ENCODE assay signal across 3 cellular contexts in the genomic region with DNA sequence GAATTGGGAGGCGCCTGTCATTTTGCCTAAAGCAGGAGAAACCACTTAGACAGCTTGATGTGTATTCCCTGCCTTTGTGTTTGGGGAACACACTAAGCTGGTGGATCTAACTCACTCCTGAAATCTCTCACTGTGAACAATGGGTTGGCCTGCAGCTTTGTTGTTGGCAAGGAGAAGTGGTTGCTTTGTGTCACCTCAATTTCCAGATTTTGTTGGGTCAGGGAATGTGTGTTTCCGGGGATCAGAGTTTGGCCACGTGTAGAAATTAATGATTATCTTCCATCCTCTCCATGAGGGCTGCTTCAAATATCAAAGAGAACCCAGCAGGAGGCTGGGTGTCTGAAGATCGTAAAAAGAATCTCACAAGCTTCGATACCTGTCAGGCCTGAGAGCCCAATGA.
TF ChIP-seq lines count a peak whose summit lies in the region.

No MANE protein-coding gene starts in this region.

TF ChIP-seq in SK-N-SH, 30 proteins besides CTCF, POLR2A, EP300 and RAD21 (continued from another document):
- TF ChIP-seq, protein P1, sequence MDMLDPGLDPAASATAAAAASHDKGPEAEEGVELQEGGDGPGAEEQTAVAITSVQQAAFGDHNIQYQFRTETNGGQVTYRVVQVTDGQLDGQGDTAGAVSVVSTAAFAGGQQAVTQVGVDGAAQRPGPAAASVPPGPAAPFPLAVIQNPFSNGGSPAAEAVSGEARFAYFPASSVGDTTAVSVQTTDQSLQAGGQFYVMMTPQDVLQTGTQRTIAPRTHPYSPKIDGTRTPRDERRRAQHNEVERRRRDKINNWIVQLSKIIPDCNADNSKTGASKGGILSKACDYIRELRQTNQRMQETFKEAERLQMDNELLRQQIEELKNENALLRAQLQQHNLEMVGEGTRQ (IDR thresholded peaks at IDR 0.05; ENCODE audit: borderline replicate concordance, low read depth, low read length) = no peak
- TF ChIP-seq GABPA (IDR thresholded peaks at IDR 0.05; ENCODE audit: low read depth) (no peak), SIN3A (IDR thresholded peaks at IDR 0.05; ENCODE audit: borderline replicate concordance, low read depth, low read length) (no peak), SMC3 (IDR thresholded peaks at IDR 0.05; ENCODE audit: low read depth, low read length) (no peak)

TF ChIP-seq in SK-N-SH treated with all-trans-retinoic acid at 6 μM for 48 hours, 23 proteins besides CTCF, POLR2A, EP300 and RAD21:
- TF ChIP-seq, protein P2, sequence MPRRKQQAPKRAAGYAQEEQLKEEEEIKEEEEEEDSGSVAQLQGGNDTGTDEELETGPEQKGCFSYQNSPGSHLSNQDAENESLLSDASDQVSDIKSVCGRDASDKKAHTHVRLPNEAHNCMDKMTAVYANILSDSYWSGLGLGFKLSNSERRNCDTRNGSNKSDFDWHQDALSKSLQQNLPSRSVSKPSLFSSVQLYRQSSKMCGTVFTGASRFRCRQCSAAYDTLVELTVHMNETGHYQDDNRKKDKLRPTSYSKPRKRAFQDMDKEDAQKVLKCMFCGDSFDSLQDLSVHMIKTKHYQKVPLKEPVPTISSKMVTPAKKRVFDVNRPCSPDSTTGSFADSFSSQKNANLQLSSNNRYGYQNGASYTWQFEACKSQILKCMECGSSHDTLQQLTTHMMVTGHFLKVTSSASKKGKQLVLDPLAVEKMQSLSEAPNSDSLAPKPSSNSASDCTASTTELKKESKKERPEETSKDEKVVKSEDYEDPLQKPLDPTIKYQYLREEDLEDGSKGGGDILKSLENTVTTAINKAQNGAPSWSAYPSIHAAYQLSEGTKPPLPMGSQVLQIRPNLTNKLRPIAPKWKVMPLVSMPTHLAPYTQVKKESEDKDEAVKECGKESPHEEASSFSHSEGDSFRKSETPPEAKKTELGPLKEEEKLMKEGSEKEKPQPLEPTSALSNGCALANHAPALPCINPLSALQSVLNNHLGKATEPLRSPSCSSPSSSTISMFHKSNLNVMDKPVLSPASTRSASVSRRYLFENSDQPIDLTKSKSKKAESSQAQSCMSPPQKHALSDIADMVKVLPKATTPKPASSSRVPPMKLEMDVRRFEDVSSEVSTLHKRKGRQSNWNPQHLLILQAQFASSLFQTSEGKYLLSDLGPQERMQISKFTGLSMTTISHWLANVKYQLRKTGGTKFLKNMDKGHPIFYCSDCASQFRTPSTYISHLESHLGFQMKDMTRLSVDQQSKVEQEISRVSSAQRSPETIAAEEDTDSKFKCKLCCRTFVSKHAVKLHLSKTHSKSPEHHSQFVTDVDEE (CRISPR knock-in tag; IDR thresholded peaks at IDR 0.05) = no peak
- TF ChIP-seq SNAI2 (CRISPR knock-in tag; IDR thresholded peaks at IDR 0.05) = no peak

TF ChIP-seq in WTC11, 78 proteins besides CTCF, POLR2A, EP300 and RAD21 (continues in another document):
- TF ChIP-seq, protein P3, sequence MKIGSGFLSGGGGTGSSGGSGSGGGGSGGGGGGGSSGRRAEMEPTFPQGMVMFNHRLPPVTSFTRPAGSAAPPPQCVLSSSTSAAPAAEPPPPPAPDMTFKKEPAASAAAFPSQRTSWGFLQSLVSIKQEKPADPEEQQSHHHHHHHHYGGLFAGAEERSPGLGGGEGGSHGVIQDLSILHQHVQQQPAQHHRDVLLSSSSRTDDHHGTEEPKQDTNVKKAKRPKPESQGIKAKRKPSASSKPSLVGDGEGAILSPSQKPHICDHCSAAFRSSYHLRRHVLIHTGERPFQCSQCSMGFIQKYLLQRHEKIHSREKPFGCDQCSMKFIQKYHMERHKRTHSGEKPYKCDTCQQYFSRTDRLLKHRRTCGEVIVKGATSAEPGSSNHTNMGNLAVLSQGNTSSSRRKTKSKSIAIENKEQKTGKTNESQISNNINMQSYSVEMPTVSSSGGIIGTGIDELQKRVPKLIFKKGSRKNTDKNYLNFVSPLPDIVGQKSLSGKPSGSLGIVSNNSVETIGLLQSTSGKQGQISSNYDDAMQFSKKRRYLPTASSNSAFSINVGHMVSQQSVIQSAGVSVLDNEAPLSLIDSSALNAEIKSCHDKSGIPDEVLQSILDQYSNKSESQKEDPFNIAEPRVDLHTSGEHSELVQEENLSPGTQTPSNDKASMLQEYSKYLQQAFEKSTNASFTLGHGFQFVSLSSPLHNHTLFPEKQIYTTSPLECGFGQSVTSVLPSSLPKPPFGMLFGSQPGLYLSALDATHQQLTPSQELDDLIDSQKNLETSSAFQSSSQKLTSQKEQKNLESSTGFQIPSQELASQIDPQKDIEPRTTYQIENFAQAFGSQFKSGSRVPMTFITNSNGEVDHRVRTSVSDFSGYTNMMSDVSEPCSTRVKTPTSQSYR (CRISPR knock-in tag; IDR thresholded peaks at IDR 0.05) = no peak
- TF ChIP-seq, protein P1 (CRISPR knock-in tag; IDR thresholded peaks at IDR 0.05) = no peak
- no peak for TF ChIP-seq ZNF138 (CRISPR knock-in tag; conservative IDR thresholded peaks at IDR 0.05)
- TF ChIP-seq, protein P4, sequence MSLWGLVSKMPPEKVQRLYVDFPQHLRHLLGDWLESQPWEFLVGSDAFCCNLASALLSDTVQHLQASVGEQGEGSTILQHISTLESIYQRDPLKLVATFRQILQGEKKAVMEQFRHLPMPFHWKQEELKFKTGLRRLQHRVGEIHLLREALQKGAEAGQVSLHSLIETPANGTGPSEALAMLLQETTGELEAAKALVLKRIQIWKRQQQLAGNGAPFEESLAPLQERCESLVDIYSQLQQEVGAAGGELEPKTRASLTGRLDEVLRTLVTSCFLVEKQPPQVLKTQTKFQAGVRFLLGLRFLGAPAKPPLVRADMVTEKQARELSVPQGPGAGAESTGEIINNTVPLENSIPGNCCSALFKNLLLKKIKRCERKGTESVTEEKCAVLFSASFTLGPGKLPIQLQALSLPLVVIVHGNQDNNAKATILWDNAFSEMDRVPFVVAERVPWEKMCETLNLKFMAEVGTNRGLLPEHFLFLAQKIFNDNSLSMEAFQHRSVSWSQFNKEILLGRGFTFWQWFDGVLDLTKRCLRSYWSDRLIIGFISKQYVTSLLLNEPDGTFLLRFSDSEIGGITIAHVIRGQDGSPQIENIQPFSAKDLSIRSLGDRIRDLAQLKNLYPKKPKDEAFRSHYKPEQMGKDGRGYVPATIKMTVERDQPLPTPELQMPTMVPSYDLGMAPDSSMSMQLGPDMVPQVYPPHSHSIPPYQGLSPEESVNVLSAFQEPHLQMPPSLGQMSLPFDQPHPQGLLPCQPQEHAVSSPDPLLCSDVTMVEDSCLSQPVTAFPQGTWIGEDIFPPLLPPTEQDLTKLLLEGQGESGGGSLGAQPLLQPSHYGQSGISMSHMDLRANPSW (CRISPR knock-in tag; conservative IDR thresholded peaks at IDR 0.05; ENCODE audit: low read depth) = no peak
- TF ChIP-seq NFE2L1 (CRISPR knock-in tag; IDR thresholded peaks at IDR 0.05) = no peak
- TF ChIP-seq, protein P5, sequence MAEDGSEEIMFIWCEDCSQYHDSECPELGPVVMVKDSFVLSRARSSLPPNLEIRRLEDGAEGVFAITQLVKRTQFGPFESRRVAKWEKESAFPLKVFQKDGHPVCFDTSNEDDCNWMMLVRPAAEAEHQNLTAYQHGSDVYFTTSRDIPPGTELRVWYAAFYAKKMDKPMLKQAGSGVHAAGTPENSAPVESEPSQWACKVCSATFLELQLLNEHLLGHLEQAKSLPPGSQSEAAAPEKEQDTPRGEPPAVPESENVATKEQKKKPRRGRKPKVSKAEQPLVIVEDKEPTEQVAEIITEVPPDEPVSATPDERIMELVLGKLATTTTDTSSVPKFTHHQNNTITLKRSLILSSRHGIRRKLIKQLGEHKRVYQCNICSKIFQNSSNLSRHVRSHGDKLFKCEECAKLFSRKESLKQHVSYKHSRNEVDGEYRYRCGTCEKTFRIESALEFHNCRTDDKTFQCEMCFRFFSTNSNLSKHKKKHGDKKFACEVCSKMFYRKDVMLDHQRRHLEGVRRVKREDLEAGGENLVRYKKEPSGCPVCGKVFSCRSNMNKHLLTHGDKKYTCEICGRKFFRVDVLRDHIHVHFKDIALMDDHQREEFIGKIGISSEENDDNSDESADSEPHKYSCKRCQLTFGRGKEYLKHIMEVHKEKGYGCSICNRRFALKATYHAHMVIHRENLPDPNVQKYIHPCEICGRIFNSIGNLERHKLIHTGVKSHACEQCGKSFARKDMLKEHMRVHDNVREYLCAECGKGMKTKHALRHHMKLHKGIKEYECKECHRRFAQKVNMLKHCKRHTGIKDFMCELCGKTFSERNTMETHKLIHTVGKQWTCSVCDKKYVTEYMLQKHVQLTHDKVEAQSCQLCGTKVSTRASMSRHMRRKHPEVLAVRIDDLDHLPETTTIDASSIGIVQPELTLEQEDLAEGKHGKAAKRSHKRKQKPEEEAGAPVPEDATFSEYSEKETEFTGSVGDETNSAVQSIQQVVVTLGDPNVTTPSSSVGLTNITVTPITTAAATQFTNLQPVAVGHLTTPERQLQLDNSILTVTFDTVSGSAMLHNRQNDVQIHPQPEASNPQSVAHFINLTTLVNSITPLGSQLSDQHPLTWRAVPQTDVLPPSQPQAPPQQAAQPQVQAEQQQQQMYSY (CRISPR knock-in tag; IDR thresholded peaks at IDR 0.05) = no peak
- TF ChIP-seq MXD4 (CRISPR knock-in tag; IDR thresholded peaks at IDR 0.05; ENCODE audit: borderline replicate concordance) = no peak
- TF ChIP-seq FOXJ3 (CRISPR knock-in tag; IDR thresholded peaks at IDR 0.05; ENCODE audit: borderline replicate concordance) = no peak
- TF ChIP-seq, protein P6, sequence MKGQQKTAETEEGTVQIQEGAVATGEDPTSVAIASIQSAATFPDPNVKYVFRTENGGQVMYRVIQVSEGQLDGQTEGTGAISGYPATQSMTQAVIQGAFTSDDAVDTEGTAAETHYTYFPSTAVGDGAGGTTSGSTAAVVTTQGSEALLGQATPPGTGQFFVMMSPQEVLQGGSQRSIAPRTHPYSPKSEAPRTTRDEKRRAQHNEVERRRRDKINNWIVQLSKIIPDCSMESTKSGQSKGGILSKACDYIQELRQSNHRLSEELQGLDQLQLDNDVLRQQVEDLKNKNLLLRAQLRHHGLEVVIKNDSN (CRISPR knock-in tag; IDR thresholded peaks at IDR 0.05) = no peak
- TF ChIP-seq, protein P7, sequence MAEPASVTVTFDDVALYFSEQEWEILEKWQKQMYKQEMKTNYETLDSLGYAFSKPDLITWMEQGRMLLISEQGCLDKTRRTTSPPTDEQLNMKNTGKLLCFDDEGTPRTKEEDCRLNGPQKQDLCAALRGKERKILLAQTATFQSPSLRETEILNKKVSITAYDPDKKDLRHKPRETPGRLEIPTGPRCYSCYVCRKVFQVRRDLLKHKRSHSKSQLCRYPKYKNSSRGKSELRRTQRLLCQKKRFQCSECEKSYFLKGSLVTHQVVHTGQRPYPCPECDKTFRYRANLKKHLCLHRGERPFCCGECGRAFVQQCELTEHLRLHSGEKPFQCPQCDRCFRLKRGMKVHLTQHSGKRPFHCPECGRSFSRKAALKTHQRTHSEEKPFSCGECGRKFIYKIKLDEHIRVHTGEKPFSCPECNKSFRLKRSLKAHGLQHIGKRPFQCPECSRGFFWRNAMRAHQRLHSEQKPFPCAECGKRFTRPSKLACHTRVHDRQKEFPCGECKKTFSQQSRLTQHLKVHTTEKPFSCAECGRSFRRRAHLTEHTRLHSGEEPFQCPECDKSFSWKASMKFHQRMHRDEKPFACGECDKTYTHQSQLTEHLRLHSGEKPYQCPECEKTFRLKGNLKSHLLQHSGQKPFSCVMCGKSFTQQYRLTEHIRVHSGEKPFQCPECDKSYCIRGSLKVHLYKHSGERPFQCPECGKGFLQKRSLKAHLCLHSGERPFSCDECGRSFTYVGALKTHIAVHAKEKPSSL (CRISPR knock-in tag; conservative IDR thresholded peaks at IDR 0.05) = no peak
- TF ChIP-seq, protein P8, sequence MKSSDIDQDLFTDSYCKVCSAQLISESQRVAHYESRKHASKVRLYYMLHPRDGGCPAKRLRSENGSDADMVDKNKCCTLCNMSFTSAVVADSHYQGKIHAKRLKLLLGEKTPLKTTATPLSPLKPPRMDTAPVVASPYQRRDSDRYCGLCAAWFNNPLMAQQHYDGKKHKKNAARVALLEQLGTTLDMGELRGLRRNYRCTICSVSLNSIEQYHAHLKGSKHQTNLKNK (CRISPR knock-in tag; IDR thresholded peaks at IDR 0.05) = no peak
- TF ChIP-seq, protein P9, sequence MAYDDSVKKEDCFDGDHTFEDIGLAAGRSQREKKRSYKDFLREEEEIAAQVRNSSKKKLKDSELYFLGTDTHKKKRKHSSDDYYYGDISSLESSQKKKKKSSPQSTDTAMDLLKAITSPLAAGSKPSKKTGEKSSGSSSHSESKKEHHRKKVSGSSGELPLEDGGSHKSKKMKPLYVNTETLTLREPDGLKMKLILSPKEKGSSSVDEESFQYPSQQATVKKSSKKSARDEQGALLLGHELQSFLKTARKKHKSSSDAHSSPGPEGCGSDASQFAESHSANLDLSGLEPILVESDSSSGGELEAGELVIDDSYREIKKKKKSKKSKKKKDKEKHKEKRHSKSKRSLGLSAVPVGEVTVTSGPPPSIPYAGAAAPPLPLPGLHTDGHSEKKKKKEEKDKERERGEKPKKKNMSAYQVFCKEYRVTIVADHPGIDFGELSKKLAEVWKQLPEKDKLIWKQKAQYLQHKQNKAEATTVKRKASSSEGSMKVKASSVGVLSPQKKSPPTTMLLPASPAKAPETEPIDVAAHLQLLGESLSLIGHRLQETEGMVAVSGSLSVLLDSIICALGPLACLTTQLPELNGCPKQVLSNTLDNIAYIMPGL (CRISPR knock-in tag; IDR thresholded peaks at IDR 0.05) = no peak
- TF ChIP-seq SMAD4 (CRISPR knock-in tag; IDR thresholded peaks at IDR 0.05) = no peak
- TF ChIP-seq ZNF232 (CRISPR knock-in tag; IDR thresholded peaks at IDR 0.05) = no peak
- TF ChIP-seq, protein P10, sequence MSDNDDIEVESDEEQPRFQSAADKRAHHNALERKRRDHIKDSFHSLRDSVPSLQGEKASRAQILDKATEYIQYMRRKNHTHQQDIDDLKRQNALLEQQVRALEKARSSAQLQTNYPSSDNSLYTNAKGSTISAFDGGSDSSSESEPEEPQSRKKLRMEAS (CRISPR knock-in tag; IDR thresholded peaks at IDR 0.05) = no peak
- TF ChIP-seq, protein P11, sequence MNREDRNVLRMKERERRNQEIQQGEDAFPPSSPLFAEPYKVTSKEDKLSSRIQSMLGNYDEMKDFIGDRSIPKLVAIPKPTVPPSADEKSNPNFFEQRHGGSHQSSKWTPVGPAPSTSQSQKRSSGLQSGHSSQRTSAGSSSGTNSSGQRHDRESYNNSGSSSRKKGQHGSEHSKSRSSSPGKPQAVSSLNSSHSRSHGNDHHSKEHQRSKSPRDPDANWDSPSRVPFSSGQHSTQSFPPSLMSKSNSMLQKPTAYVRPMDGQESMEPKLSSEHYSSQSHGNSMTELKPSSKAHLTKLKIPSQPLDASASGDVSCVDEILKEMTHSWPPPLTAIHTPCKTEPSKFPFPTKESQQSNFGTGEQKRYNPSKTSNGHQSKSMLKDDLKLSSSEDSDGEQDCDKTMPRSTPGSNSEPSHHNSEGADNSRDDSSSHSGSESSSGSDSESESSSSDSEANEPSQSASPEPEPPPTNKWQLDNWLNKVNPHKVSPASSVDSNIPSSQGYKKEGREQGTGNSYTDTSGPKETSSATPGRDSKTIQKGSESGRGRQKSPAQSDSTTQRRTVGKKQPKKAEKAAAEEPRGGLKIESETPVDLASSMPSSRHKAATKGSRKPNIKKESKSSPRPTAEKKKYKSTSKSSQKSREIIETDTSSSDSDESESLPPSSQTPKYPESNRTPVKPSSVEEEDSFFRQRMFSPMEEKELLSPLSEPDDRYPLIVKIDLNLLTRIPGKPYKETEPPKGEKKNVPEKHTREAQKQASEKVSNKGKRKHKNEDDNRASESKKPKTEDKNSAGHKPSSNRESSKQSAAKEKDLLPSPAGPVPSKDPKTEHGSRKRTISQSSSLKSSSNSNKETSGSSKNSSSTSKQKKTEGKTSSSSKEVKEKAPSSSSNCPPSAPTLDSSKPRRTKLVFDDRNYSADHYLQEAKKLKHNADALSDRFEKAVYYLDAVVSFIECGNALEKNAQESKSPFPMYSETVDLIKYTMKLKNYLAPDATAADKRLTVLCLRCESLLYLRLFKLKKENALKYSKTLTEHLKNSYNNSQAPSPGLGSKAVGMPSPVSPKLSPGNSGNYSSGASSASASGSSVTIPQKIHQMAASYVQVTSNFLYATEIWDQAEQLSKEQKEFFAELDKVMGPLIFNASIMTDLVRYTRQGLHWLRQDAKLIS (CRISPR knock-in tag; IDR thresholded peaks at IDR 0.05; ENCODE audit: borderline replicate concordance) = no peak
